Comparison of ENCODE assay signal across 8 cellular contexts in the genomic region with DNA sequence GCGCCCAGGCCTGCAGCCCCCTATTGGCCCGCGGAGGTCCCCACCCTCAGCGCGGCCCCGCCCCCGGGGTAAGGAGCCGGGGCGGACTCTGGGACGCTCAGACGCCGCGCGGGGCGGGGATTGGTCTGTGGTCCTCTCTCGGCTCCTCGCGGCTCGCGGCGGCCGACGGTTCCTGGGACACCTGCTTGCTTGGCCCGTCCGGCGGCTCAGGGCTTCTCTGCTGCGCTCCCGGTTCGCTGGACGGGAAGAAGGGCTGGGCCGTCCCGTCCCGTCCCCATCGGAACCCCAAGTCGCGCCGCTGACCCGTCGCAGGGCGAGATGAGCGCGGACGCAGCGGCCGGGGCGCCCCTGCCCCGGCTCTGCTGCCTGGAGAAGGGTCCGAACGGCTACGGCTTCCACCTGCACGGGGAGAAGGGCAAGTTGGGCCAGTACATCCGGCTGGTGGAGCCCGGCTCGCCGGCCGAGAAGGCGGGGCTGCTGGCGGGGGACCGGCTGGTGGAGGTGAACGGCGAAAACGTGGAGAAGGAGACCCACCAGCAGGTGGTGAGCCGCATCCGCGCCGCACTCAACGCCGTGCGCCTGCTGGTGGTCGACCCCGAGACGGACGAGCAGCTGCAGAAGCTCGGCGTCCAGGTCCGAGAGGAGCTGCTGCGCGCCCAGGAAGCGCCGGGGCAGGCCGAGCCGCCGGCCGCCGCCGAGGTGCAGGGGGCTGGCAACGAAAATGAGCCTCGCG. TPM values are rescaled to one million over a fixed set of nuclear protein-coding genes. Genes with fewer than 3 reads are reported as not detected.
DNase-seq lines count a peak whose midpoint lies in the region; ATAC-seq and TF ChIP-seq lines count a peak whose summit lies in the region.

A gene (plus strand): TSS at position 100 of the 733 bp plus-strand sequence. CDS start 219 bp downstream, at position 319.

- peak; percentile 91 to 94 (median 93) for DNase-seq in CD4-positive, CD25-positive, alpha-beta regulatory T cell
- DNase-seq in NK-92 (lab: John Stamatoyannopoulos, UW; ENCODE audit: unreplicated experiment) (peak; percentile 57), epithelial cell of esophagus (ENCODE audit: low read depth) (peak; percentile 95), mucosa of gallbladder (ENCODE audit: low spot score) (peak; percentile 95)
- DNase-seq in activated CD8-positive, alpha-beta memory T cell treated with anti-CD3 and anti-CD28 coated beads, Interleukin-2, amount 50 U/mL, for 4 hours, result peak; percentile 95
- DNase-seq in stimulated activated CD8-positive, alpha-beta memory T cell treated with anti-CD3 and anti-CD28 coated beads, Interleukin-4, amount 100 ng/mL, for 24 hours (ENCODE audit: low read depth), result peak; percentile 93

- no peaks in the 10 kb centered on the region for H3K27me3 ChIP-seq in CD4-positive, CD25-positive, alpha-beta regulatory T cell (ENCODE audit: control insufficient read depth, insufficient read depth, low read length)

- H3K36me3 ChIP-seq in CD4-positive, CD25-positive, alpha-beta regulatory T cell (ENCODE audit: control insufficient read depth, insufficient read depth, low read length), result peaks cover 11% of the 10 kb centered on the region

- peaks cover 8 to 69% (median 45%) of the 10 kb centered on the region in 4 donors for H3K4me1 Mint-ChIP-seq in CD4-positive, CD25-positive, alpha-beta regulatory T cell

- H3K27ac Mint-ChIP-seq in CD4-positive, CD25-positive, alpha-beta regulatory T cell, result peak within 1 kb of the TSS; percentile 82 to 98 (median 96)

- no peaks in the 10 kb centered on the region for H3K9me3 ChIP-seq in CD4-positive, CD25-positive, alpha-beta regulatory T cell (ENCODE audit: control insufficient read depth in 2 of 2, low read length in 2 of 2)

- H3K4me3 Mint-ChIP-seq in CD4-positive, CD25-positive, alpha-beta regulatory T cell, result peak within 1 kb of the TSS; percentile 91 to 99 (median 98)

- no peaks in the 10 kb centered on the region for H3K27me3 Mint-ChIP-seq in CD4-positive, CD25-positive, alpha-beta regulatory T cell

- peaks cover 26% of the 10 kb centered on the region for H3K36me3 Mint-ChIP-seq in CD4-positive, CD25-positive, alpha-beta regulatory T cell

- peak within 1 kb of the TSS; percentile 76 for H3K27ac ChIP-seq in CD4-positive, CD25-positive, alpha-beta regulatory T cell (ENCODE audit: insufficient read depth, low read length, poor library complexity, severe bottlenecking)

- peak within 1 kb of the TSS; percentile 86 for H3K4me3 ChIP-seq in CD4-positive, CD25-positive, alpha-beta regulatory T cell (ENCODE audit: low read depth, low read length)
- peak within 1 kb of the TSS; percentile 93 for H3K4me3 ChIP-seq in epithelial cell of esophagus (ENCODE audit: low read length)

- ATAC-seq in CD4-positive, CD25-positive, alpha-beta regulatory T cell (ENCODE audit: low read depth in 2 of 2), result peak; percentile 87 to 88
- ATAC-seq in GM19351 (IDR thresholded peaks at IDR 0.05; ENCODE audit: unreplicated experiment) (peak; percentile 88), HG03521 (IDR thresholded peaks at IDR 0.05; ENCODE audit: unreplicated experiment) (peak; percentile 11)

- peaks cover 0 to 2% (median 0%) of the 10 kb centered on the region in 7 donors for H3K9me3 Mint-ChIP-seq in CD4-positive, CD25-positive, alpha-beta regulatory T cell

- TF ChIP-seq CTCF in epithelial cell of esophagus (IDR thresholded peaks at IDR 0.05; ENCODE audit: insufficient read depth, low read depth, low read length, missing control alignments), result no peak

- H3K4me1 ChIP-seq in CD4-positive, CD25-positive, alpha-beta regulatory T cell (ENCODE audit: control insufficient read depth, insufficient read depth, low read length, poor library complexity, severe bottlenecking), result peaks cover 77% of the 10 kb centered on the region

RNA-seq across cellular contexts. Expression of the gene that starts here (rescaled TPM):
- 177 TPM for total RNA-seq in CD4-positive, CD25-positive, alpha-beta regulatory T cell
- 100 to 1,000 TPM; 373 to 453 (median 405) TPM for polyA plus RNA-seq in CD4-positive, CD25-positive, alpha-beta regulatory T cell
- 568 TPM for total RNA-seq in mucosa of gallbladder

Comparison
In these comparisons a context has a peak if more than half of its experiments do, and no peak if none do; other contexts are left out.
1. Peak in every context shown above with its lines: DNase-seq, ATAC-seq, H3K4me3 ChIP-seq and H3K27ac ChIP-seq.
2. ATAC-seq: peak in every context shown above with its lines; median percentile 88 in GM19351; 88 in CD4-positive, CD25-positive, alpha-beta regulatory T cell; 11 in HG03521.